Comparison of ENCODE assay signal across 9 cellular contexts in the genomic region with DNA sequence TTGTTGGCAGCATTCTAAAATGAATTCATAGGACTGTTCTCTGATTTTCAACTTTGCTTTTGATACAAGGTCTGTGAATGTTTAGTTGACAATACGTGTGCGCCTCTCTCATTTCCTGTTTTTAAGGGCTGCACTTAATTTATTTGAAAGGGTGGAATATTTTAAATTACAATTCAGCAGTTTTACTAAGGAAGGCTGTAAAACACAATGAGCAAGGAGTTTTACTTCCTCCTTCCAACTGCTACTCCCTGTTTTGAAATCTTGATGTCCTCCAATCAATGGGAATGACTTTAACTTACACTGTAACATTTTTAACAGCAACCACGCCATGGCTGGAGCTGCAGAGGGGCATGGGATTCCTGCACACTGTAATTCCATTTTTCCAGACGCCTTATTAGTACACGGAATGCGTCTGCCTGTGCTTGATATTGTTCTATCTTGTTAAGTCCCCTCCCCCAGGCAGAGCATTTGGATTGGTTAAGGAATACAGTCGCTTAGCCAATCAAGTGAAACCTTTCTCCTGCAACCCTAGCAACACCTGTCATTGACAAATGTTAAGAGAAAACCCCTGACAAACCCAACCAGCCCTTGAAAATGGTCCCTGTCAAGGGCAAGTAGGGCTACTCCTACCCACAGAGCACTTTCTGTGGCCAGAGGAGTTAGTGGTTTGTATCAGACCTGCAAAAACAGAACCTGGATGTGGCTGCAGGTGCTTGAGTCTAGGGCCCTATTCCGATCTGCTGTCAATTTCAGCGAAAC. TPM values are rescaled to one million over a fixed set of nuclear protein-coding genes. Genes with fewer than 3 reads are reported as not detected.
DNase-seq lines count a peak whose midpoint lies in the region; ATAC-seq, FAIRE-seq and TF ChIP-seq lines count a peak whose summit lies in the region.
"Had no signal": no experiment of that assay in that cellular context is flagged by ENCODE, and none has a peak within 500 bp of the region (broad histone marks: within the 10 kb centered on the region; RNA-seq: fewer than 3 reads in every experiment).

No MANE protein-coding gene starts in this region.

- CTCF ChIA-PET in GM12878 (lab: Yijun Ruan, JAX), result interaction anchor here (1.0 to 3.1 kb wide), 4 partner anchors 11 to 151 kb away, joined by 3 to 16 read pairs (median 8); no protein-coding TSS in a partner anchor

- TF ChIP-seq RAD21 in GM12878 (IDR thresholded peaks at IDR 0.05; ENCODE audit: insufficient read depth, low read depth, low read length), result peak; percentile 31; the same call in 1 of the 2 replicates

- DNase-seq in GM06990 (ENCODE audit: extremely low read depth, insufficient read length) (peak; percentile 73), GM20000 (ENCODE audit: low spot score) (peak; percentile 83), GM12878 (ENCODE audit: low read depth, low spot score) (peak; percentile 88), mucosa of descending colon (peak in 1 of 3 donors; percentile 82), lower leg skin (ENCODE audit: low spot score in 2 of 2) (no peak), prostate gland (ENCODE audit: low spot score) (no peak), thyroid gland (no peak)

- POLR2A ChIA-PET in GM12878 (lab: Charles Lee), result interaction anchor here (4.0 kb wide), 1 partner anchor 11 kb away, joined by 20 read pairs; no protein-coding TSS in a partner anchor

- H4K20me1 ChIP-seq in GM12878 (ENCODE audit: control insufficient read depth, insufficient read depth), result no peaks in the 10 kb centered on the region

- H3K27ac ChIP-seq in GM12878 (ENCODE audit: control insufficient read depth, insufficient read depth) (peak overlapping the region; percentile 61), prostate gland (no peak overlapping the region), thyroid gland (no peak overlapping the region)
- H3K27ac ChIP-seq: epithelial cell of prostate had no signal

- SMC1A ChIA-PET in GM12878 (lab: Charles Lee; ENCODE audit: uncharacterized antibody, unreplicated experiment), result interaction anchor here (0.7 to 4.0 kb wide), 15 partner anchors 8 to 158 kb away, joined by 3 to 31 read pairs (median 3); partner anchors contain the start of gene ZSWIM6

- no peaks in the 10 kb centered on the region for H3K27me3 ChIP-seq in GM06990 (replicated peaks; ENCODE audit: control insufficient read depth, insufficient read depth, low read length)
- H3K27me3 ChIP-seq in GM12878 (replicated peaks in 1 of 2; ENCODE audit: control insufficient read depth in 2 of 2, insufficient read depth in 2 of 2, low read length in 1 of 2), result 0 out of 4 replicates have a peak, but pooled peaks cover 0 to 5% of the 10 kb centered on the region in 2 experiments
- H3K27me3 ChIP-seq in prostate gland (replicated peaks; ENCODE audit: insufficient read depth), result no peaks in the 10 kb centered on the region
- no peaks in the 10 kb centered on the region for H3K27me3 ChIP-seq in thyroid gland

- TF ChIP-seq POLR2A in GM12878 (IDR thresholded peaks at IDR 0.05; ENCODE audit: low read depth, low read length), result no peak
- no peak for TF ChIP-seq POLR2A in lower leg skin (IDR thresholded peaks at IDR 0.05)
- TF ChIP-seq POLR2A in prostate gland (IDR thresholded peaks at IDR 0.05), result no peak
- TF ChIP-seq POLR2A in thyroid gland (IDR thresholded peaks at IDR 0.05), result no peak

- H3K36me3 ChIP-seq in GM06990 (ENCODE audit: control insufficient read depth, insufficient read depth, low read length) (no peaks in the 10 kb centered on the region), GM12878 (ENCODE audit: control insufficient read depth in 2 of 2, insufficient read depth in 2 of 2, low read length in 1 of 2) (no peaks in the 10 kb centered on the region), mucosa of descending colon (ENCODE audit: low read depth) (no peaks in the 10 kb centered on the region), prostate gland (no peaks in the 10 kb centered on the region), thyroid gland (no peaks in the 10 kb centered on the region)

- H3K9ac ChIP-seq in GM12878 (ENCODE audit: control insufficient read depth, insufficient read depth, low read length), result no peak overlapping the region

- in situ Hi-C loops in GM12878 (cut with MboI), result loop anchor here (10.0 kb wide), 1 partner anchor 155 kb away; the partner anchor contains the start of gene SMIM15

- H3K4me3 ChIP-seq in GM06990 (replicated peaks; ENCODE audit: low read depth, low read length) (peak overlapping the region; percentile 37), GM12878 (peak overlapping the region; percentile 42; the same call in 1 of the 2 replicates), mucosa of descending colon (no peak overlapping the region), lower leg skin (ENCODE audit: low read depth, poor library complexity, severe bottlenecking) (no peak overlapping the region), prostate gland (no peak overlapping the region), thyroid gland (replicated peaks in 1 of 3) (no peak overlapping the region)

- ATAC-seq in HG03469 (IDR thresholded peaks at IDR 0.05; ENCODE audit: unreplicated experiment), result peak; percentile 99
- peak; percentile 99 for ATAC-seq in GM12878
- ATAC-seq in mucosa of descending colon, result peak; percentile 55

- peak overlapping the region; percentile 89 for H3K4me2 ChIP-seq in GM12878 (ENCODE audit: control insufficient read depth, insufficient read depth)

- H3K9me3 ChIP-seq in GM12878 (replicated peaks; ENCODE audit: control insufficient read depth, insufficient read depth, low read length) (no peaks in the 10 kb centered on the region; the same call in 1 of the 3 replicates), mucosa of descending colon (no peaks in the 10 kb centered on the region), prostate gland (no peaks in the 10 kb centered on the region), thyroid gland (no peaks in the 10 kb centered on the region)

- no TSS peak for BruUV-seq in GM12878 (replicated peaks; lab: Mats Ljungman, UMichigan)

- intact Hi-C loops in GM12878 (cut with micrococcal nuclease; ENCODE audit: unreplicated experiment), result loop anchor here (1.0 kb wide), 1 partner anchor 9 kb away; no protein-coding TSS in a partner anchor
- intact Hi-C loops in mucosa of descending colon (cut with DNase I, micrococcal nuclease), result no loop called here
- intact Hi-C loops in lower leg skin (cut with DNase I; ENCODE audit: low total_unique reads), result loop anchor here (2.0 kb wide), 1 partner anchor 47 kb away; no protein-coding TSS in a partner anchor
- intact Hi-C loops in prostate gland (cut with DNase I), result no loop called here
- intact Hi-C loops in thyroid gland (cut with DNase I), result no loop called here

- RAD21 ChIA-PET in GM12878 (lab: Charles Lee; ENCODE audit: unreplicated experiment), result interaction anchor here (0.6 to 4.0 kb wide), 3 partner anchors 10 to 119 kb away, joined by 4 to 29 read pairs (median 13); partner anchors contain the start of gene ZSWIM6

- peak; percentile 80 to 83; a peak in 3 of 4 replicates for TF ChIP-seq EP300 in GM12878 (IDR thresholded peaks at IDR 0.05; ENCODE audit: borderline replicate concordance in 1 of 2, control insufficient read depth in 1 of 2, low read depth in 2 of 2, low read length in 2 of 2)

- peak; percentile 97 for FAIRE-seq in GM12878 (lab: Jason Lieb, UNC)

- no peak for TF ChIP-seq CTCF in GM06990 (IDR thresholded peaks at IDR 0.05; ENCODE audit: insufficient read depth, low read length, poor library complexity, severe bottlenecking)
- no peak for TF ChIP-seq CTCF in GM20000 (IDR thresholded peaks at IDR 0.05; ENCODE audit: extremely low read depth, missing control alignments)
- TF ChIP-seq CTCF in GM12878 (IDR thresholded peaks at IDR 0.05 in 2 of 3, conservative IDR thresholded peaks at IDR 0.05 in 1 of 3; ENCODE audit: control insufficient read depth in 2 of 3, extremely low read depth in 1 of 3, insufficient read depth in 1 of 3, low read depth in 3 of 3, low read length in 3 of 3), result no peak
- no peak for TF ChIP-seq CTCF in mucosa of descending colon (IDR thresholded peaks at IDR 0.05)
- no peak for TF ChIP-seq CTCF in lower leg skin (IDR thresholded peaks at IDR 0.05)
- TF ChIP-seq CTCF in prostate gland (IDR thresholded peaks at IDR 0.05), result no peak
- no peak for TF ChIP-seq CTCF in thyroid gland (IDR thresholded peaks at IDR 0.05)

- H3K4me1 ChIP-seq in GM12878 (ENCODE audit: control insufficient read depth, insufficient read depth, low read length) (peaks cover 26% of the 10 kb centered on the region), mucosa of descending colon (ENCODE audit: low read depth) (peaks cover 30% of the 10 kb centered on the region), prostate gland (replicated peaks) (no peaks in the 10 kb centered on the region), thyroid gland (peaks cover 19 to 21% of the 10 kb centered on the region in 2 donors)

- WGBS in GM12878 (ENCODE audit: insufficient coverage, insufficient replicate concordance, low lambda C conversion rate, missing lambda C conversion rate), result 0% methylated on average over 9 of the region's 9 CpGs
- WGBS in lower leg skin, 2 donors, result 35 to 40% methylated on average over 9 of the region's 9 CpGs
- WGBS in prostate gland, result 45% methylated on average over 9 of the region's 9 CpGs
- 73 to 79% methylated on average over 9 of the region's 9 CpGs for WGBS in thyroid gland, 2 donors

- H3K79me2 ChIP-seq in GM12878 (ENCODE audit: control insufficient read depth, insufficient read depth, low read length), result no peaks in the 10 kb centered on the region

- peak overlapping the region; percentile 61 for H2AFZ ChIP-seq in GM12878 (ENCODE audit: control insufficient read depth, low read depth, low read length)

RNA-seq across cellular contexts. Expression of gene ZSWIM6, which starts 12.5 kb away (rescaled TPM):
- total RNA-seq in GM12878 (2013; cell fraction: nucleolus; rRNA removed), result 16.7 and 17.8 TPM in 2 replicates
- 2.7 and 3.0 TPM in 2 replicates for total RNA-seq in GM12878 (2014; rRNA removed)
- 3.8 and 4.1 TPM in 2 replicates for total RNA-seq in GM12878 (2014; rRNA removed; fragmentation: Illumina TruSeq; extraction: Trizol)
- 5.9 and 6.2 TPM in 2 replicates for total RNA-seq in GM12878 (2021)
- polyA plus RNA-seq in GM12878 (2011; ENCODE audit: low read depth), result 0.63 TPM
- polyA plus RNA-seq in GM12878 (2011; rRNA removed), result 5.7 and 6.1 TPM in 2 replicates
- 4.9 and 5.2 TPM in 2 replicates for polyA plus RNA-seq in GM12878 (2011; cell fraction: cytosol; rRNA removed)
- polyA plus RNA-seq in GM12878 (2011; cell fraction: nucleus; rRNA removed), result 8.4 and 11.4 TPM in 2 replicates
- polyA plus RNA-seq in GM12878 (2012), result 0.60 and 0.86 TPM in 2 replicates
- 5.3 and 6.2 TPM in 2 replicates for polyA plus RNA-seq in GM12878 (2014; fragmentation: Illumina TruSeq; extraction: Trizol)
- polyA plus RNA-seq in GM12878 (2014; fragmentation: Nextera tagmentation; extraction: Ambion mirVana), result 1 to 10 TPM; 1.5 to 2.1 TPM
- 4.7 TPM in 2 replicates for polyA plus RNA-seq in GM12878 (2014; rRNA removed)
- under 1 TPM; 0.53 to 0.59 TPM for polyA plus RNA-seq in GM12878 (2016; fragmentation: Nextera tagmentation; extraction: Ambion mirVana)
- polyA minus RNA-seq in GM12878 (2011; rRNA and poly(A)+ RNA removed), result 12.2 and 13.0 TPM in 2 replicates
- 3.7 and 4.1 TPM in 2 replicates for polyA minus RNA-seq in GM12878 (2011; cell fraction: cytosol; rRNA and poly(A)+ RNA removed)
- 7.5 and 10.0 TPM in 2 replicates for polyA minus RNA-seq in GM12878 (2011; cell fraction: nucleus; rRNA and poly(A)+ RNA removed)
- total RNA-seq in mucosa of descending colon, result 10 to 100 TPM; 26.2 to 39.4 (median 27.8) TPM
- total RNA-seq in lower leg skin, result 1 to 10 TPM; 7.1 to 8.7 (median 8.1) TPM
- 10 to 100 TPM in 1 of 2 donors, 1 to 10 TPM in 1; 8.7 to 13.7 TPM for total RNA-seq in prostate gland
- 10 to 100 TPM; 11.8 to 20.1 (median 14.5) TPM for total RNA-seq in thyroid gland

Comparison
In these comparisons a context has a peak if more than half of its experiments do, and no peak if none do; other contexts are left out.
1. DNase-seq: peak in GM06990 (single experiment), GM20000 (single experiment) and GM12878 (single experiment); none in lower leg skin (0 of 2), prostate gland (single experiment) and thyroid gland (0 of 2).
2. H3K4me3 ChIP-seq: peak in GM06990 (single experiment) and GM12878 (single experiment); none in mucosa of descending colon (single experiment), lower leg skin (single experiment), prostate gland (0 of 2) and thyroid gland (0 of 3).
3. intact Hi-C loops: an anchor here in GM12878 (1.0 kb wide) and lower leg skin (2.0 kb wide); none called in mucosa of descending colon, prostate gland and thyroid gland.
4. Peak in every context shown above with its lines, with median percentiles within 50 percentile points of each other: ATAC-seq.